ENCODE assay signal across 33 cellular contexts in genomic region chr4:186167605-186168004, GRCh38. TPM values are rescaled to one million over a fixed set of nuclear protein-coding genes. Genes with fewer than 3 reads are reported as not detected.
"Had no signal": no experiment of that assay in that cellular context is flagged by ENCODE, and none has a peak within 500 bp of the region (broad histone marks: within the 10 kb centered on the region; RNA-seq: fewer than 3 reads in every experiment).

No MANE protein-coding gene starts in this region.

- ATAC-seq: esophagus mucosa; heart right ventricle; mucosa of descending colon; natural killer cell treated with Interleukin-12 subunit alpha and Interleukin-12 subunit beta and Interleukin-15 and Interleukin-18, amount 100 ng/mL, for 72 hours; pancreas; sciatic nerve; stimulated activated naive CD8-positive, alpha-beta T cell treated with anti-CD3 and anti-CD28 coated beads, Interleukin-15, amount 100 ng/mL, for 72 hours had no signal

- DNase-seq: colonic mucosa; effector CD8-positive, alpha-beta T cell; endodermal cell; foreskin melanocyte; glutamatergic neuron; heart right ventricle; hypothalamus; immature natural killer cell; islet precursor cell; kidney glomerular epithelial cell; mesenchymal stem cell; mucosa of descending colon; naive B cell; pancreas; stimulated activated CD4-positive, alpha-beta T cell treated with anti-CD3 and anti-CD28 coated beads, Interleukin-12 subunit alpha, Interleukin-12 subunit beta, amount 100 ng/mL, for 4 hours; stimulated activated CD4-positive, alpha-beta T cell treated with anti-CD3 and anti-CD28 coated beads, Interleukin-1b, Interleukin-23, amount 100 ng/mL, for 48 hours; stimulated activated CD4-positive, alpha-beta T cell treated with anti-CD3 and anti-CD28 coated beads, Interleukin-4, amount 100 ng/mL, for 1 hour; stimulated activated CD8-positive, alpha-beta memory T cell treated with anti-CD3 and anti-CD28 coated beads, Interleukin-4, amount 100 ng/mL, for 48 hours; stimulated activated naive CD4-positive, alpha-beta T cell; stimulated activated naive CD8-positive, alpha-beta T cell treated with anti-CD3 and anti-CD28 coated beads, Interleukin-15, amount 100 ng/mL, for 72 hours; transverse colon had no signal

- H3K4me1 ChIP-seq: colonic mucosa, heart right ventricle, pancreas, suprapubic skin, transverse colon, vagina had no signal

- H3K4me3 ChIP-seq: colonic mucosa, heart right ventricle, mucosa of descending colon, pancreas, smooth muscle cell, suprapubic skin, transverse colon, vagina had no signal

- H3K4me3 Mint-ChIP-seq: dendritic cell treated with granulocyte-macrophage colony-stimulating factor and Interleukin-4, amounts not matched to agents 40 ng/mL and 50 ng/mL, for 4 days; endodermal cell; immature natural killer cell; mesothelial cell of epicardium; naive B cell; natural killer cell treated with Interleukin-12 subunit alpha and Interleukin-12 subunit beta and Interleukin-15 and Interleukin-18, amount 100 ng/mL, for 72 hours; neural crest cell; stimulated activated naive CD8-positive, alpha-beta T cell treated with anti-CD3 and anti-CD28 coated beads, Interleukin-15, amount 100 ng/mL, for 72 hours had no signal

- H3K4me1 Mint-ChIP-seq: immature natural killer cell; mesothelial cell of epicardium; naive B cell; neural crest cell; stimulated activated naive CD8-positive, alpha-beta T cell treated with anti-CD3 and anti-CD28 coated beads, Interleukin-15, amount 100 ng/mL, for 72 hours had no signal

- H3K9me3 ChIP-seq: colonic mucosa, heart right ventricle, mucosa of descending colon, neutrophil, pancreas, suprapubic skin, transverse colon, vagina had no signal

- H3K9me3 Mint-ChIP-seq: dendritic cell treated with granulocyte-macrophage colony-stimulating factor and Interleukin-4, amounts not matched to agents 40 ng/mL and 50 ng/mL, for 4 days; endodermal cell; mesothelial cell of epicardium; naive B cell; natural killer cell treated with Interleukin-12 subunit alpha and Interleukin-12 subunit beta and Interleukin-15 and Interleukin-18, amount 100 ng/mL, for 72 hours; neural crest cell; stimulated activated naive CD8-positive, alpha-beta T cell treated with anti-CD3 and anti-CD28 coated beads, Interleukin-15, amount 100 ng/mL, for 72 hours had no signal

- H3K27me3 ChIP-seq: colonic mucosa, heart right ventricle, pancreas, suprapubic skin, transverse colon, vagina had no signal

- H3K27ac Mint-ChIP-seq: dendritic cell treated with granulocyte-macrophage colony-stimulating factor and Interleukin-4, amounts not matched to agents 40 ng/mL and 50 ng/mL, for 4 days; endodermal cell; immature natural killer cell; mesothelial cell of epicardium; naive B cell; natural killer cell treated with Interleukin-12 subunit alpha and Interleukin-12 subunit beta and Interleukin-15 and Interleukin-18, amount 100 ng/mL, for 72 hours; progenitor cell of endocrine pancreas; stimulated activated naive CD8-positive, alpha-beta T cell treated with anti-CD3 and anti-CD28 coated beads, Interleukin-15, amount 100 ng/mL, for 72 hours had no signal

- H3K27ac ChIP-seq: colonic mucosa, epithelial cell of prostate, heart right ventricle, neutrophil, pancreas, suprapubic skin, transverse colon, vagina had no signal

- H3K36me3 Mint-ChIP-seq: immature natural killer cell; naive B cell; natural killer cell treated with Interleukin-12 subunit alpha and Interleukin-12 subunit beta and Interleukin-15 and Interleukin-18, amount 100 ng/mL, for 72 hours had no signal

- H3K36me3 ChIP-seq: colonic mucosa, neutrophil, suprapubic skin, transverse colon, vagina had no signal

RNA-seq across cellular contexts. Expression of gene KLKB1, which starts 59.7 kb away (rescaled TPM):
- total RNA-seq: mesothelial cell of epicardium, progenitor cell of endocrine pancreas, smooth muscle cell, suprapubic skin had no signal
- polyA plus RNA-seq: immature natural killer cell, smooth muscle cell had no signal
